Comparison of ENCODE assay signal across 9 cellular contexts in the genomic region with DNA sequence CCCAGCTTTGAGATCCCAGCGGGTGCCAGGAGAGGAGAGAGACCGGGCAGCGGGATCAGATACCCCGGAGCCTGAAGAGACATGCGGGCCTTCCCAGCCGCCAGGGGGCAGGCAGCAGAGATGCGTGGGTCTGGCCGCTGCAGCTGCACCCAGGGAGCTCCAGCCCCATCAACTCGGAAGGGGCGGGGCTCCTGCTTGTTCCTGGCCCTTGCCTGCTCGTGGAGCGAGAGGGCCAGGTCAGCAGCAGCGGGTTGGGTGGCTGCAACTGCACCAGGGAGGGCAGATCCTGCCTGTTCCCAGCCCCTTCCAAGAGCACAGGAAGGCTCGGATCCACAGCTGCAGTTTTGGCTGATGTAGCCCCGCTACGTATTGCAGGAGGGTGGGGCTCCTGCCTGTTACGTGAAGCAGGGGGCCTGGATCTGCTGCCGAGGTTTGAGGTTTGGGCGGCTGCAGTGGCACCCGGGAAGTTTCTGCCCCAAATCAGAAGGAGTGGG.
A peak's percentile ranks its signal among the peaks of the same experiment; 100 is the strongest.
DNase-seq lines count a peak whose midpoint lies in the region; ATAC-seq, FAIRE-seq and TF ChIP-seq lines count a peak whose summit lies in the region.
"Had no signal": no experiment of that assay in that cellular context is flagged by ENCODE, and none has a peak within 500 bp of the region (broad histone marks: within the 10 kb centered on the region; RNA-seq: fewer than 3 reads in every experiment).

No MANE protein-coding gene starts in this region.

- DNase-seq in NCI-H526 (lab: John Stamatoyannopoulos, UW) (peak; percentile 48 to 88), pancreas (peak; percentile 15 to 77 (median 40)), nephron progenitor cell (no peak), GM13976 (ENCODE audit: low spot score) (no peak)
- DNase-seq in effector CD4-positive, alpha-beta T cell = peak; percentile 10
- DNase-seq: NCI-H1694 had no signal

- no peak overlapping the region for H3K4me3 Mint-ChIP-seq in nephron progenitor cell

- H3K9me3 ChIP-seq in pancreas = no peaks in the 10 kb centered on the region

- no peak overlapping the region for H3K27ac ChIP-seq in pancreas

- ATAC-seq in GM18520 (IDR thresholded peaks at IDR 0.05; ENCODE audit: unreplicated experiment) (peak; percentile 99), pancreas (peak in 3 of 4 donors; percentile 93 to 98 (median 95)), HG03095 (IDR thresholded peaks at IDR 0.05; ENCODE audit: unreplicated experiment) (no peak), GM21367 (IDR thresholded peaks at IDR 0.05; ENCODE audit: unreplicated experiment) (no peak)

- WGBS in pancreas, 2 donors = 76 to 77% methylated on average over 20 of the region's 20 CpGs

- H3K36me3 ChIP-seq in pancreas = no peaks in the 10 kb centered on the region

- H3K9me3 Mint-ChIP-seq in nephron progenitor cell = no peaks in the 10 kb centered on the region

- no peaks in the 10 kb centered on the region for H3K4me1 ChIP-seq in pancreas

- H3K36me3 Mint-ChIP-seq in nephron progenitor cell (ENCODE audit: low read depth) = no peaks in the 10 kb centered on the region

- peaks cover 17% of the 10 kb centered on the region for H3K4me1 Mint-ChIP-seq in nephron progenitor cell

- H3K27ac Mint-ChIP-seq in nephron progenitor cell = no peak overlapping the region

- H3K27me3 ChIP-seq in pancreas = no peaks in the 10 kb centered on the region

- no peak for FAIRE-seq in pancreas (lab: Jason Lieb, UNC)

- TF ChIP-seq CTCF in pancreas (IDR thresholded peaks at IDR 0.05) (peak in 1 of 4 donors; percentile 29), nephron progenitor cell (IDR thresholded peaks at IDR 0.05) (no peak), GM13976 (IDR thresholded peaks at IDR 0.05; ENCODE audit: borderline replicate concordance, control extremely low read depth, extremely low read depth, insufficient read depth, missing control alignments) (no peak)

- intact Hi-C loops in pancreas (cut with DNase I) = no loop called here

- H3K27me3 Mint-ChIP-seq in nephron progenitor cell (ENCODE audit: low read depth, poor library complexity) = peaks cover 5% of the 10 kb centered on the region

- H3K4me3 ChIP-seq in pancreas = peak overlapping the region in 2 of 4 donors; percentile 1 to 13

- in situ Hi-C loops in GM13976 (cut with MboI; ENCODE audit: low sequenced_read_pairs, unreplicated experiment) = no loop called here

Comparison
In these comparisons a context has a peak if more than half of its experiments do, and no peak if none do; other contexts are left out.
1. ATAC-seq: peak in GM18520 (single experiment) and pancreas (3 of 4); none in HG03095 (single experiment) and GM21367 (single experiment).
2. DNase-seq: peak in NCI-H526 (2 of 2), effector CD4-positive, alpha-beta T cell (single experiment) and pancreas (6 of 6); none in nephron progenitor cell (single experiment) and GM13976 (single experiment).